ENCODE assay signal across 8 cellular contexts in genomic region chr10:102399217-102400021, GRCh38. TPM values are rescaled to one million over a fixed set of nuclear protein-coding genes. Genes with fewer than 3 reads are reported as not detected.
DNase-seq lines count a peak whose midpoint lies in the region; ATAC-seq and TF ChIP-seq lines count a peak whose summit lies in the region.

No MANE protein-coding gene starts in this region.

- CTCF ChIA-PET in activated CD4-positive, alpha-beta T cell treated with anti-CD3 and anti-CD28 coated beads, Interleukin-2, amount 10 ng/mL, durations not matched to agents 7 days and 5 days (lab: Charles Lee): interaction anchor here (0.6 to 9.2 kb wide), 53 partner anchors 7 to 1839 kb away, joined by 3 to 118 read pairs (median 4); partner anchors contain the start of genes CUEDC2, FBXL15, NOLC1 and PITX3

- H3K4me3 ChIP-seq in liver (ENCODE audit: low read depth in 1 of 3, low read length in 3 of 3): peak overlapping the region in 2 of 3 donors; percentile 6 to 61

- H3K27me3 Mint-ChIP-seq in activated CD4-positive, alpha-beta T cell treated with anti-CD3 and anti-CD28 coated beads, Interleukin-2, amount 10 ng/mL, durations not matched to agents 7 days and 5 days: no peaks in the 10 kb centered on the region
- peaks cover 2% of the 10 kb centered on the region for H3K27me3 Mint-ChIP-seq in dendritic cell treated with granulocyte-macrophage colony-stimulating factor and Interleukin-4, amounts not matched to agents 40 ng/mL and 50 ng/mL, for 4 days

- H3K9ac ChIP-seq in liver (ENCODE audit: low read depth in 1 of 2, low read length in 2 of 2): no peak overlapping the region

- peaks cover 32% of the 10 kb centered on the region for H3K36me3 Mint-ChIP-seq in activated CD4-positive, alpha-beta T cell treated with anti-CD3 and anti-CD28 coated beads, Interleukin-2, amount 10 ng/mL, durations not matched to agents 7 days and 5 days (ENCODE audit: low read depth)
- H3K36me3 Mint-ChIP-seq in dendritic cell treated with granulocyte-macrophage colony-stimulating factor and Interleukin-4, amounts not matched to agents 40 ng/mL and 50 ng/mL, for 4 days (ENCODE audit: low read depth): peaks cover 88% of the 10 kb centered on the region

- peaks cover 8 to 34% (median 16%) of the 10 kb centered on the region in 4 donors for H3K4me1 ChIP-seq in liver (ENCODE audit: control insufficient read depth in 4 of 4, insufficient read depth in 4 of 4, low read length in 3 of 4)

- H3K36me3 ChIP-seq in liver (ENCODE audit: control insufficient read depth in 4 of 4, insufficient read depth in 3 of 4, low read depth in 1 of 4, low read length in 3 of 4): peaks cover 0 to 27% (median 3%) of the 10 kb centered on the region in 4 donors

- H3K4me3 Mint-ChIP-seq in activated CD4-positive, alpha-beta T cell treated with anti-CD3 and anti-CD28 coated beads, Interleukin-2, amount 10 ng/mL, durations not matched to agents 7 days and 5 days: peak overlapping the region; percentile 62
- H3K4me3 Mint-ChIP-seq in dendritic cell treated with granulocyte-macrophage colony-stimulating factor and Interleukin-4, amounts not matched to agents 40 ng/mL and 50 ng/mL, for 4 days: peak overlapping the region; percentile 66

- peak overlapping the region; percentile 76 for H3K27ac Mint-ChIP-seq in activated CD4-positive, alpha-beta T cell treated with anti-CD3 and anti-CD28 coated beads, Interleukin-2, amount 10 ng/mL, durations not matched to agents 7 days and 5 days
- H3K27ac Mint-ChIP-seq in dendritic cell treated with granulocyte-macrophage colony-stimulating factor and Interleukin-4, amounts not matched to agents 40 ng/mL and 50 ng/mL, for 4 days: peak overlapping the region; percentile 79

- no peaks in the 10 kb centered on the region for H3K9me3 ChIP-seq in liver (ENCODE audit: control insufficient read depth in 4 of 4, low read length in 3 of 4)

- DNase-seq in AG08395 (ENCODE audit: low spot score): peak; percentile 89
- peak; percentile 54 to 86 for DNase-seq in NCI-H526 (lab: John Stamatoyannopoulos, UW)
- DNase-seq in activated CD4-positive, alpha-beta T cell treated with anti-CD3 and anti-CD28 coated beads, Interleukin-2, amount 10 ng/mL, durations not matched to agents 7 days and 5 days: peak; percentile 88
- DNase-seq in stimulated activated CD4-positive, alpha-beta T cell treated with anti-CD3 and anti-CD28 coated beads, Interleukin-4, amount 100 ng/mL, for 1 hour: peak; percentile 88

- intact Hi-C loops in dendritic cell treated with granulocyte-macrophage colony-stimulating factor and Interleukin-4, amounts not matched to agents 40 ng/mL and 50 ng/mL, for 4 days (cut with micrococcal nuclease): loop anchor here (5.0 kb wide), 1 partner anchor 172 kb away; the partner anchor contains the start of gene ELOVL3

- 5% methylated on average over 72 of the region's 72 CpGs for WGBS in liver

- POLR2A ChIA-PET in activated CD4-positive, alpha-beta T cell treated with anti-CD3 and anti-CD28 coated beads, Interleukin-2, amount 10 ng/mL, durations not matched to agents 7 days and 5 days (lab: Charles Lee): no interaction called here

- peak; percentile 43 for ATAC-seq in GM18867 (IDR thresholded peaks at IDR 0.05; ENCODE audit: unreplicated experiment)
- ATAC-seq in HG03139 (IDR thresholded peaks at IDR 0.05; ENCODE audit: unreplicated experiment): peak; percentile 37

- peak overlapping the region; percentile 60 to 71 for H3K27ac ChIP-seq in liver (ENCODE audit: low read depth in 1 of 2, low read length in 2 of 2)

- TF ChIP-seq CTCF in liver (IDR thresholded peaks at IDR 0.05; ENCODE audit: low read depth, low read length, missing input control): peak; percentile 88

- H3K9me3 Mint-ChIP-seq in activated CD4-positive, alpha-beta T cell treated with anti-CD3 and anti-CD28 coated beads, Interleukin-2, amount 10 ng/mL, durations not matched to agents 7 days and 5 days: no peaks in the 10 kb centered on the region
- no peaks in the 10 kb centered on the region for H3K9me3 Mint-ChIP-seq in dendritic cell treated with granulocyte-macrophage colony-stimulating factor and Interleukin-4, amounts not matched to agents 40 ng/mL and 50 ng/mL, for 4 days

- H3K4me1 Mint-ChIP-seq in activated CD4-positive, alpha-beta T cell treated with anti-CD3 and anti-CD28 coated beads, Interleukin-2, amount 10 ng/mL, durations not matched to agents 7 days and 5 days: peaks cover 43% of the 10 kb centered on the region
- peaks cover 45% of the 10 kb centered on the region for H3K4me1 Mint-ChIP-seq in dendritic cell treated with granulocyte-macrophage colony-stimulating factor and Interleukin-4, amounts not matched to agents 40 ng/mL and 50 ng/mL, for 4 days (ENCODE audit: low read depth)

- H3K27me3 ChIP-seq in liver (ENCODE audit: control insufficient read depth in 4 of 4, insufficient read depth in 4 of 4, low read length in 3 of 4): no peaks in the 10 kb centered on the region

- peak; percentile 74 to 83 for TF ChIP-seq RAD21 in liver (IDR thresholded peaks at IDR 0.05)

TF ChIP-seq in liver, 16 proteins besides CTCF, POLR2A, EP300 and RAD21:
- TF ChIP-seq HNF4A (conservative IDR thresholded peaks at IDR 0.05) (peak; percentile 54 to 69), ATF3 (IDR thresholded peaks at IDR 0.05) (no peak)

RNA-seq across cellular contexts. Expression of gene NFKB2, which starts 3.9 kb away (rescaled TPM):
- total RNA-seq in activated CD4-positive, alpha-beta T cell treated with anti-CD3 and anti-CD28 coated beads, Interleukin-2, amount 10 ng/mL, durations not matched to agents 7 days and 5 days: 10 to 100 TPM; 74.8 to 81.8 TPM
- total RNA-seq in liver: 1 to 10 TPM; 7.1 to 8.5 TPM
- polyA plus RNA-seq in liver: 1 to 10 TPM; 1.8 to 7.2 TPM

RNA-seq across cellular contexts. Expression of gene PSD, which starts 19.2 kb away (rescaled TPM):
- 1 to 10 TPM; 1.4 to 1.6 TPM for total RNA-seq in activated CD4-positive, alpha-beta T cell treated with anti-CD3 and anti-CD28 coated beads, Interleukin-2, amount 10 ng/mL, durations not matched to agents 7 days and 5 days
- under 1 TPM; 0.56 to 0.59 TPM for total RNA-seq in liver
- 1 to 10 TPM in 1 of 2 donors, under 1 TPM in 1; 0.84 to 1.3 TPM for polyA plus RNA-seq in liver

RNA-seq across cellular contexts. Expression of gene FBXL15, which starts 21.2 kb away (rescaled TPM):
- 10 to 100 TPM in 1 of 2 experiments, 1 to 10 TPM in 1; 8.7 to 11.2 TPM for total RNA-seq in activated CD4-positive, alpha-beta T cell treated with anti-CD3 and anti-CD28 coated beads, Interleukin-2, amount 10 ng/mL, durations not matched to agents 7 days and 5 days
- 1 to 10 TPM; 4.4 to 5.8 TPM for total RNA-seq in liver
- 10 to 100 TPM; 14.3 to 14.4 TPM for polyA plus RNA-seq in liver

RNA-seq across cellular contexts. Expression of gene CUEDC2, which starts 33.0 kb away (rescaled TPM):
- 10 to 100 TPM; 63.6 to 68.9 TPM for total RNA-seq in activated CD4-positive, alpha-beta T cell treated with anti-CD3 and anti-CD28 coated beads, Interleukin-2, amount 10 ng/mL, durations not matched to agents 7 days and 5 days
- total RNA-seq in liver: 10 to 100 TPM; 14.4 to 14.6 TPM
- polyA plus RNA-seq in liver: 10 to 100 TPM; 33.6 to 36.1 TPM

RNA-seq across cellular contexts. Expression of gene C10orf95, which starts 51.9 kb away (rescaled TPM):
- total RNA-seq in activated CD4-positive, alpha-beta T cell treated with anti-CD3 and anti-CD28 coated beads, Interleukin-2, amount 10 ng/mL, durations not matched to agents 7 days and 5 days: under 1 TPM in 1 of 2 experiments, not detected in 1; 0.17 TPM
- total RNA-seq in liver: under 1 TPM in 1 of 2 donors, not detected in 1; 0.09 TPM
- polyA plus RNA-seq in liver: under 1 TPM in 1 of 2 donors, not detected in 1; 0.24 TPM

Comparison
In these comparisons a context has a peak if more than half of its experiments do, and no peak if none do; other contexts are left out.
1. Peak in every context shown above with its lines: DNase-seq, ATAC-seq, H3K4me3 ChIP-seq and H3K27ac ChIP-seq.
2. RNA of gene NFKB2, which starts 3.9 kb away (total RNA-seq): 74.8 to 81.8 TPM in activated CD4-positive, alpha-beta T cell treated with anti-CD3 and anti-CD28 coated beads, Interleukin-2, amount 10 ng/mL, durations not matched to agents 7 days and 5 days; 7.1 to 8.5 TPM in liver; every median in the first group is over 4 times any median in the second.